ENCODE assay signal across 11 cellular contexts in genomic region chr12:96335270-96335669, GRCh38.
DNase-seq lines count a peak whose midpoint lies in the region; ATAC-seq, FAIRE-seq and TF ChIP-seq lines count a peak whose summit lies in the region.
"Had no signal": no experiment of that assay in that cellular context is flagged by ENCODE, and none has a peak within 500 bp of the region (broad histone marks: within the 10 kb centered on the region; RNA-seq: fewer than 3 reads in every experiment).

No MANE protein-coding gene starts in this region.

- peaks cover 10% of the 10 kb centered on the region for H3K36me3 Mint-ChIP-seq in natural killer cell treated with Interleukin-12 subunit alpha and Interleukin-12 subunit beta and Interleukin-15 and Interleukin-18, amount 100 ng/mL, for 72 hours
- H3K36me3 Mint-ChIP-seq in natural killer cell: peaks cover 8% of the 10 kb centered on the region
- peaks cover 0 to 8% (median 8%) of the 10 kb centered on the region in 3 donors for H3K36me3 Mint-ChIP-seq in immature natural killer cell

- peaks cover 6% of the 10 kb centered on the region; the same call in 1 of the 2 replicates for H3K79me2 ChIP-seq in OCI-LY3 (ENCODE audit: low read length)

- H4K20me1 ChIP-seq in OCI-LY3 (ENCODE audit: insufficient read depth, low read length): peaks cover 16% of the 10 kb centered on the region; the same call in 1 of the 2 replicates

- peaks cover 14% of the 10 kb centered on the region for H3K36me3 ChIP-seq in OCI-LY3 (replicated peaks; ENCODE audit: low read depth, low read length)
- H3K36me3 ChIP-seq: BE2C had no signal

- peak overlapping the region; percentile 53 for H3K4me2 ChIP-seq in OCI-LY3 (ENCODE audit: low read length)

- peaks cover 5% of the 10 kb centered on the region for H3K9me3 Mint-ChIP-seq in natural killer cell treated with Interleukin-12 subunit alpha and Interleukin-12 subunit beta and Interleukin-15 and Interleukin-18, amount 100 ng/mL, for 72 hours
- H3K9me3 Mint-ChIP-seq in natural killer cell (peaks cover 0 to 3% of the 10 kb centered on the region in 2 donors), immature natural killer cell (peaks cover 0 to 5% (median 0%) of the 10 kb centered on the region in 6 donors)

- no peaks in the 10 kb centered on the region for H3K27me3 ChIP-seq in OCI-LY3 (ENCODE audit: low read depth, low read length)
- H3K27me3 ChIP-seq: BE2C had no signal

- H3K27ac Mint-ChIP-seq in natural killer cell treated with Interleukin-12 subunit alpha and Interleukin-12 subunit beta and Interleukin-15 and Interleukin-18, amount 100 ng/mL, for 72 hours: peak overlapping the region; percentile 7 to 66
- H3K27ac Mint-ChIP-seq in natural killer cell (no peak overlapping the region), immature natural killer cell (peak overlapping the region in 1 of 6 donors; percentile 2)

- no peak for FAIRE-seq in RCC 7860 (lab: Jason Lieb, UNC)

- peak overlapping the region; percentile 51 for H3K4me3 Mint-ChIP-seq in natural killer cell treated with Interleukin-12 subunit alpha and Interleukin-12 subunit beta and Interleukin-15 and Interleukin-18, amount 100 ng/mL, for 72 hours
- H3K4me3 Mint-ChIP-seq in natural killer cell (no peak overlapping the region), immature natural killer cell (peak overlapping the region in 1 of 5 donors; percentile 37)

- H3K9me3 ChIP-seq in OCI-LY3 (ENCODE audit: insufficient read depth, low read length): peaks cover 4% of the 10 kb centered on the region; the same call in 1 of the 2 replicates
- H3K9me3 ChIP-seq: BE2C had no signal

- TF ChIP-seq CTCF in natural killer cell (IDR thresholded peaks at IDR 0.05) (no peak), OCI-LY3 (IDR thresholded peaks at IDR 0.05; ENCODE audit: low read depth, low read length) (no peak)

- intact Hi-C loops in natural killer cell (cut with micrococcal nuclease): loop anchor here (5.0 kb wide), 1 partner anchor 33 kb away; no protein-coding TSS in a partner anchor

- ATAC-seq in natural killer cell treated with Interleukin-12 subunit alpha and Interleukin-12 subunit beta and Interleukin-15 and Interleukin-18, amount 100 ng/mL, for 72 hours: peak in 1 of 2 donors; percentile 59
- ATAC-seq in natural killer cell (no peak), HG02852 (IDR thresholded peaks at IDR 0.05; ENCODE audit: unreplicated experiment) (peak; percentile 90)

- peaks cover 13% of the 10 kb centered on the region for H3K4me1 ChIP-seq in OCI-LY3 (ENCODE audit: low read length)

- H3K27ac ChIP-seq in OCI-LY3 (ENCODE audit: low read length) (no peak overlapping the region; the same call in 1 of the 2 replicates), temporal lobe (ENCODE audit: low read depth, low read length) (peak overlapping the region; percentile 57)

- no peak overlapping the region for H3K9ac ChIP-seq in OCI-LY3 (ENCODE audit: low read length)

- H3K4me3 ChIP-seq in OCI-LY3 (ENCODE audit: low read length): peak overlapping the region; percentile 26

- H3K4me1 Mint-ChIP-seq in natural killer cell treated with Interleukin-12 subunit alpha and Interleukin-12 subunit beta and Interleukin-15 and Interleukin-18, amount 100 ng/mL, for 72 hours (ENCODE audit: low read depth in 2 of 2): peaks cover 42 to 46% of the 10 kb centered on the region in 2 donors
- H3K4me1 Mint-ChIP-seq in natural killer cell (peaks cover 48 to 57% of the 10 kb centered on the region in 2 donors), immature natural killer cell (peaks cover 51 to 86% of the 10 kb centered on the region in 2 donors)

- DNase-seq in natural killer cell treated with Interleukin-12 subunit alpha and Interleukin-12 subunit beta and Interleukin-15 and Interleukin-18, amount 100 ng/mL, for 72 hours (ENCODE audit: low spot score): no peak
- DNase-seq in natural killer cell (no peak), immature natural killer cell (no peak), AG08396 (ENCODE audit: low spot score) (no peak), RCC 7860 (ENCODE audit: low spot score) (no peak)
- DNase-seq: amygdala, BE2C, NCI-H1105 had no signal

- H3K27me3 Mint-ChIP-seq in natural killer cell treated with Interleukin-12 subunit alpha and Interleukin-12 subunit beta and Interleukin-15 and Interleukin-18, amount 100 ng/mL, for 72 hours: no peaks in the 10 kb centered on the region
- no peaks in the 10 kb centered on the region for H3K27me3 Mint-ChIP-seq in natural killer cell (ENCODE audit: low read depth in 2 of 2)
- H3K27me3 Mint-ChIP-seq in immature natural killer cell (ENCODE audit: low read depth in 3 of 3): peaks cover 0 to 14% (median 6%) of the 10 kb centered on the region in 3 donors

- H2AFZ ChIP-seq in OCI-LY3 (ENCODE audit: low read depth, low read length): no peak overlapping the region

Comparison
In these comparisons a context has a peak if more than half of its experiments do, and no peak if none do; other contexts are left out.
1. H3K27ac Mint-ChIP-seq: peak in natural killer cell treated with Interleukin-12 subunit alpha and Interleukin-12 subunit beta and Interleukin-15 and Interleukin-18, amount 100 ng/mL, for 72 hours (2 of 2); none in natural killer cell (0 of 2).